1 cellular context compared by ENCODE assay signal in the genomic region with DNA sequence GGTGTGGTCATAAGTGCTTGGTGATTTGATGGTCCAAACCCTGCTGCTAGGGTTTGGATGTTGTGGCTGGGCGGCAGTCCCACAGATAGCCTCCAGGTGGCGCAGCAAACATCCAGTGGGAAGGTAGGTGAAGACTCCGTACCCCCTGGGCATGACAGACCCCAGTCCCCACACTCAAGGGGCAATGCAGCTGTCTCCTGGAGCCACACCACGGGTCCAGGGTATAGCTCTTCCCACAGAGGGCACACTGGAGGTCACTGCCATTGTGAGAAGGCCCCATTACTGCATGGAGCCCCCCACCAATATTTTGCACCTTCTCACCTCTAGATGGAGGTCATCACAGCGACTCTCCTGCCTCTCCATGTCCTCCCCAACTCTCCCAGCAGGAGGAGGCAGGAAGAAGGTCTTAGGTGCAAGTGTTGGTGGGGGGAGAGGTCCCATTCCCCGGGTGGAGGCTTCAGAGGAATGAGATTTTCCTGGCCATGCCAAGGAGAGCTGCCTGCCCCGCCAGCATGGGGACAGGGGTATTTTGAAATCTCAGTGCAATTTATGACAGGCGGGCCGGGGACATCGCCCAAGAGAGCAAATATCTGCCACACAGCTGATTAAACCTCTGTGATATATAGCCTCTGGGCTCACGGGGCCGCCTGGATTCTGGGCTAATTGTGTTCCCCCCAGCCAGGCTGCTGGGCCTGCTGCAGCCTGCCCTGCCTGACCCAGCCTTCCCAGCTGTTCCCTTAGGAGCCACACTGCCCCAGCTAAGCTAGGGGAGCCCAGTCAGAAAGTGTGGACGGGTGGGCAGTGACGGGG.
TF ChIP-seq lines count a peak whose summit lies in the region.

No MANE protein-coding gene starts in this region.

TF ChIP-seq in SK-N-SH treated with all-trans-retinoic acid at 6 μM for 48 hours, 23 proteins besides CTCF, POLR2A, EP300 and RAD21 (continued from another document):
- TF ChIP-seq, protein P1, sequence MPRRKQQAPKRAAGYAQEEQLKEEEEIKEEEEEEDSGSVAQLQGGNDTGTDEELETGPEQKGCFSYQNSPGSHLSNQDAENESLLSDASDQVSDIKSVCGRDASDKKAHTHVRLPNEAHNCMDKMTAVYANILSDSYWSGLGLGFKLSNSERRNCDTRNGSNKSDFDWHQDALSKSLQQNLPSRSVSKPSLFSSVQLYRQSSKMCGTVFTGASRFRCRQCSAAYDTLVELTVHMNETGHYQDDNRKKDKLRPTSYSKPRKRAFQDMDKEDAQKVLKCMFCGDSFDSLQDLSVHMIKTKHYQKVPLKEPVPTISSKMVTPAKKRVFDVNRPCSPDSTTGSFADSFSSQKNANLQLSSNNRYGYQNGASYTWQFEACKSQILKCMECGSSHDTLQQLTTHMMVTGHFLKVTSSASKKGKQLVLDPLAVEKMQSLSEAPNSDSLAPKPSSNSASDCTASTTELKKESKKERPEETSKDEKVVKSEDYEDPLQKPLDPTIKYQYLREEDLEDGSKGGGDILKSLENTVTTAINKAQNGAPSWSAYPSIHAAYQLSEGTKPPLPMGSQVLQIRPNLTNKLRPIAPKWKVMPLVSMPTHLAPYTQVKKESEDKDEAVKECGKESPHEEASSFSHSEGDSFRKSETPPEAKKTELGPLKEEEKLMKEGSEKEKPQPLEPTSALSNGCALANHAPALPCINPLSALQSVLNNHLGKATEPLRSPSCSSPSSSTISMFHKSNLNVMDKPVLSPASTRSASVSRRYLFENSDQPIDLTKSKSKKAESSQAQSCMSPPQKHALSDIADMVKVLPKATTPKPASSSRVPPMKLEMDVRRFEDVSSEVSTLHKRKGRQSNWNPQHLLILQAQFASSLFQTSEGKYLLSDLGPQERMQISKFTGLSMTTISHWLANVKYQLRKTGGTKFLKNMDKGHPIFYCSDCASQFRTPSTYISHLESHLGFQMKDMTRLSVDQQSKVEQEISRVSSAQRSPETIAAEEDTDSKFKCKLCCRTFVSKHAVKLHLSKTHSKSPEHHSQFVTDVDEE (CRISPR knock-in tag; IDR thresholded peaks at IDR 0.05), result no peak
- TF ChIP-seq, protein P2, sequence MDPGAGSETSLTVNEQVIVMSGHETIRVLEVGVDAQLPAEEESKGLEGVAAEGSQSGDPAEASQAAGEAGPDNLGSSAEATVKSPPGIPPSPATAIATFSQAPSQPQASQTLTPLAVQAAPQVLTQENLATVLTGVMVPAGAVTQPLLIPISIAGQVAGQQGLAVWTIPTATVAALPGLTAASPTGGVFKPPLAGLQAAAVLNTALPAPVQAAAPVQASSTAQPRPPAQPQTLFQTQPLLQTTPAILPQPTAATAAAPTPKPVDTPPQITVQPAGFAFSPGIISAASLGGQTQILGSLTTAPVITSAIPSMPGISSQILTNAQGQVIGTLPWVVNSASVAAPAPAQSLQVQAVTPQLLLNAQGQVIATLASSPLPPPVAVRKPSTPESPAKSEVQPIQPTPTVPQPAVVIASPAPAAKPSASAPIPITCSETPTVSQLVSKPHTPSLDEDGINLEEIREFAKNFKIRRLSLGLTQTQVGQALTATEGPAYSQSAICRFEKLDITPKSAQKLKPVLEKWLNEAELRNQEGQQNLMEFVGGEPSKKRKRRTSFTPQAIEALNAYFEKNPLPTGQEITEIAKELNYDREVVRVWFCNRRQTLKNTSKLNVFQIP (CRISPR knock-in tag; IDR thresholded peaks at IDR 0.05; ENCODE audit: borderline replicate concordance, low read depth), result no peak
- no peak for TF ChIP-seq GLIS3 (CRISPR knock-in tag; IDR thresholded peaks at IDR 0.05)
- no peak for TF ChIP-seq ISL1 (CRISPR knock-in tag; IDR thresholded peaks at IDR 0.05)
- TF ChIP-seq TCF4 (CRISPR knock-in tag; IDR thresholded peaks at IDR 0.05; ENCODE audit: borderline replicate concordance), result no peak
- no peak for TF ChIP-seq PPARA (CRISPR knock-in tag; IDR thresholded peaks at IDR 0.05; ENCODE audit: borderline replicate concordance)
- TF ChIP-seq ZFP3 (CRISPR knock-in tag; IDR thresholded peaks at IDR 0.05), result no peak
- TF ChIP-seq BACH2 (CRISPR knock-in tag; IDR thresholded peaks at IDR 0.05; ENCODE audit: borderline replicate concordance), result no peak
- TF ChIP-seq ESRRG (CRISPR knock-in tag; IDR thresholded peaks at IDR 0.05), result no peak
- TF ChIP-seq TOX (CRISPR knock-in tag; IDR thresholded peaks at IDR 0.05; ENCODE audit: borderline replicate concordance), result no peak
- TF ChIP-seq OSR1 (CRISPR knock-in tag; IDR thresholded peaks at IDR 0.05), result no peak
- TF ChIP-seq ZNF70 (CRISPR knock-in tag; IDR thresholded peaks at IDR 0.05), result no peak
- no peak for TF ChIP-seq ARNTL (CRISPR knock-in tag; IDR thresholded peaks at IDR 0.05; ENCODE audit: borderline replicate concordance, low read depth)
